Comparison of ENCODE assay signal across 13 cellular contexts in the genomic region with DNA sequence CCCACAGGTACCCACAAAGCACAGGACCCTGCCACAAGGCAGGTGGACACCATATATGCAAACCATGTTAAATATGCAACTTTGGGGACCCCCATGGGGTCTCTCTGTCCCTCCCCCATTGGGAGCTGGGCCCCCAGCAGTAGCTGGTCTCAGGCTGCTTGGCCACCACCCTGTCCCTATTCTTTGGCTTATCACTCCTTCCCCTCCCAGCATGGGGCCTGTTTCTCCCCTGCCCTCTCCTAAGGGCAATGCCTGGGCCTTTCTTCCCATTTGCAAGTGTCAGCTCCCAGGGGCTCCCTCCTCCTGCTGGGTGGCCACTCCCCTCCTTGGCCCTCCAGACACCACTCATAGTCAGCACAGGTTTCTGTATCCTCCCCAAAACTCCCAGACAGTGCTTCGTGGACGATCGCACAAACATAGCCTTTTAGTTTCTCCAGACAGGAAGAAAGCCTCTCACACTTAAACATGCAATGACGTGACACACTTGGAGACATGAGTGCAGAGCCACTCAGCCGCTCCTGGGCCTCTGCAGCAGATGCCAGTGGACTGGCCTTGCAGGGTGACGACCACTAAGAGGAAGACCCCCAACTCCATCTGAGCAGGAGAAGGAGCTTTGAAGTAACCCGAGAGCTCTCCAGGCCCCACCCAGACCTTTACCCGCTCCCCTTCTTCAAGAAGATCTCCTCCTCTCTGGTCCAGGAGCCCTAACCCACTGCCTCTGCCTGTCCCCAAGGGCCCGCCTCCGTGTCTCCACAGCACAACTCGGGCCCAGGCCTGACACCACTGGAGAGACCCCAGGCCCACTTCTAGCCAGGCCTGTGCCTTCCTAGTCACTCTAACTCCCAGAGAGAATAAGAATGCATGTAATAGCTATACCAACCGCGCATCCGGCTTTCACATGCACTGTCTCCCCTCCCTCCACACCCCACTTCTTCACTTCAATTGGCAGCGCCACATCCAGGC. TPM values are rescaled to one million over a fixed set of nuclear protein-coding genes. Genes with fewer than 3 reads are reported as not detected.
"Had no signal": no experiment of that assay in that cellular context is flagged by ENCODE, and none has a peak within 500 bp of the region (broad histone marks: within the 10 kb centered on the region; RNA-seq: fewer than 3 reads in every experiment).

No MANE protein-coding gene starts in this region.

- H3K9me3 ChIP-seq: pancreas had no signal

- H3K4me3 ChIP-seq: coronary artery, pancreas, tibial artery had no signal

- DNase-seq: activated CD4-positive, alpha-beta T cell treated with anti-CD3 and anti-CD28 coated beads for 48 hours; activated gamma-delta T cell; activated T-cell treated with anti-CD3 and anti-CD28 coated beads, Interleukin-2, amount 50 U/mL, for 4 hours; caudate nucleus; effector CD4-positive, alpha-beta T cell; retina; SHP77; stimulated activated CD4-positive, alpha-beta T cell treated with anti-CD3 and anti-CD28 coated beads, Interleukin-4, amount 100 ng/mL, for 4 hours; tibial artery had no signal

- H3K4me3 Mint-ChIP-seq: activated T-cell treated with anti-CD3 and anti-CD28 coated beads, Interleukin-2, amount 50 U/mL, for 4 hours had no signal

- H3K4me1 ChIP-seq: pancreas, tibial artery had no signal

- ATAC-seq: activated T-cell treated with anti-CD3 and anti-CD28 coated beads, Interleukin-2, amount 50 U/mL, for 4 hours; pancreas; SK-N-SH treated with all-trans-retinoic acid at 6 μM for 48 hours had no signal

- H3K27ac ChIP-seq: coronary artery, pancreas, tibial artery had no signal

- H3K36me3 ChIP-seq: pancreas had no signal

- H3K27me3 ChIP-seq: pancreas, tibial artery had no signal

RNA-seq across cellular contexts. Expression of a gene that starts 55.7 kb away (rescaled TPM):
- polyA plus RNA-seq: neural cell had no signal
